1 cellular context compared by ENCODE assay signal in the genomic region with DNA sequence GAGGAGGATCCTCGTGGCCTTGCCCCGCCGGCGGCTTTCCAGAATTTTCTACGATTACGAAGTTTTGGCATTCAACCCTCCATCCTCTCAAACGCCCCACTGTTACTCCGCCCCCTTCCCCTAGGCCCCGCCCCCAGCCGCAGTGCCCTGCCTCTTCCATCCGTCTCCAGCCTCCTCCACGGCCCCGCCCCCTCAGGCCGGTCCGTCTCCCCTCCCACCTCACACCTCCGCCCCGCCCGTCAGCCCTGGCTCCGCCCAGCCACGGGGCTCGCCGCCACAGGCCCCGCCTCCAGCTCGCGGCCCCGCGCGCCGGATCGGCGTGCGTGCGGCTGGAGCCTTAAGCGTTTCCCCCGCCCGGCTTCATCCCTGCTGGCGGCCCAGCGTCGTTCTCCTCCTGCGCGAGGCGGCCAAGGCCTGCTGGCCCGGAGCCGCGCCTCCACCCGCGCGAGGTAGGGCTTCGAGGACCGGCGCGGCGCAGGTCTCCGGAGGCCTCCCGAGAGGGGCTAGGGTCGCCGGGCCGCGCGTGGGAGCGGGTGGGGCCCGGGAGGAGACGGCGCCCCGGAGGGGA.
A peak's percentile ranks its signal among the peaks of the same experiment; 100 is the strongest.
TF ChIP-seq lines count a peak whose summit lies in the region.

A gene with protein sequence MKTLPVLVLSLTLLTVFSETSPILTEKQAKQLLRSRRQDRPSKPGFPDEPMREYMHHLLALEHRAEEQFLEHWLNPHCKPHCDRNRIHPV (minus strand): TSS at position 109 of the 568 bp plus-strand sequence. CDS start 18,110 bp downstream, outside the sequence.
A gene (plus strand): TSS at position 340 of the 568 bp plus-strand sequence. CDS start 645 bp downstream, outside the sequence.

TF ChIP-seq in HepG2, 621 proteins besides CTCF, POLR2A, EP300 and RAD21 (continued from another document and continues in another):
- TF ChIP-seq, protein P1, sequence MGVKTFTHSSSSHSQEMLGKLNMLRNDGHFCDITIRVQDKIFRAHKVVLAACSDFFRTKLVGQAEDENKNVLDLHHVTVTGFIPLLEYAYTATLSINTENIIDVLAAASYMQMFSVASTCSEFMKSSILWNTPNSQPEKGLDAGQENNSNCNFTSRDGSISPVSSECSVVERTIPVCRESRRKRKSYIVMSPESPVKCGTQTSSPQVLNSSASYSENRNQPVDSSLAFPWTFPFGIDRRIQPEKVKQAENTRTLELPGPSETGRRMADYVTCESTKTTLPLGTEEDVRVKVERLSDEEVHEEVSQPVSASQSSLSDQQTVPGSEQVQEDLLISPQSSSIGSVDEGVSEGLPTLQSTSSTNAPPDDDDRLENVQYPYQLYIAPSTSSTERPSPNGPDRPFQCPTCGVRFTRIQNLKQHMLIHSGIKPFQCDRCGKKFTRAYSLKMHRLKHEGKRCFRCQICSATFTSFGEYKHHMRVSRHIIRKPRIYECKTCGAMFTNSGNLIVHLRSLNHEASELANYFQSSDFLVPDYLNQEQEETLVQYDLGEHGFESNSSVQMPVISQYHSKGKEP (CRISPR knock-in tag; IDR thresholded peaks at IDR 0.05), result no peak
- TF ChIP-seq CEBPG (CRISPR knock-in tag; IDR thresholded peaks at IDR 0.05) (no peak), MBNL3 (CRISPR knock-in tag; conservative IDR thresholded peaks at IDR 0.05) (no peak), MIER2 (CRISPR knock-in tag; IDR thresholded peaks at IDR 0.05) (no peak), CBFB (CRISPR knock-in tag; IDR thresholded peaks at IDR 0.05) (no peak), ZNF335 (CRISPR knock-in tag; IDR thresholded peaks at IDR 0.05) (no peak), NR2F1 (CRISPR knock-in tag; IDR thresholded peaks at IDR 0.05) (no peak), CENPX (CRISPR knock-in tag; IDR thresholded peaks at IDR 0.05) (no peak), ZNF263 (CRISPR knock-in tag; IDR thresholded peaks at IDR 0.05) (no peak), GLI4 (CRISPR knock-in tag; IDR thresholded peaks at IDR 0.05; ENCODE audit: borderline replicate concordance) (no peak), ZNF772 (CRISPR knock-in tag; IDR thresholded peaks at IDR 0.05) (no peak; the same call in 1 of the 2 replicates), ZFY (CRISPR knock-in tag; IDR thresholded peaks at IDR 0.05) (peak; percentile 92), HDAC1 (CRISPR knock-in tag; IDR thresholded peaks at IDR 0.05) (no peak), ATAD3A (CRISPR knock-in tag; IDR thresholded peaks at IDR 0.05) (no peak), TSC22D2 (CRISPR knock-in tag; IDR thresholded peaks at IDR 0.05; ENCODE audit: borderline replicate concordance) (peak; percentile 52), SKI (IDR thresholded peaks at IDR 0.05; ENCODE audit: partially characterized antibody) (no peak), SNAPC2 (CRISPR knock-in tag; IDR thresholded peaks at IDR 0.05) (no peak), ZNF589 (CRISPR knock-in tag; conservative IDR thresholded peaks at IDR 0.05) (peak; percentile 70), ZNF674 (CRISPR knock-in tag; IDR thresholded peaks at IDR 0.05; ENCODE audit: low read depth) (no peak), ISL2 (CRISPR knock-in tag; IDR thresholded peaks at IDR 0.05) (no peak), ZNF143 (CRISPR knock-in tag; IDR thresholded peaks at IDR 0.05) (no peak), ZNF780A (CRISPR knock-in tag; IDR thresholded peaks at IDR 0.05) (peak; percentile 69; the same call in 1 of the 2 replicates), FIP1L1 (IDR thresholded peaks at IDR 0.05; ENCODE audit: borderline replicate concordance, insufficient read depth, low read depth, low read length) (no peak), HDAC2 (CRISPR knock-in tag; IDR thresholded peaks at IDR 0.05) (no peak)
- TF ChIP-seq, protein P2, sequence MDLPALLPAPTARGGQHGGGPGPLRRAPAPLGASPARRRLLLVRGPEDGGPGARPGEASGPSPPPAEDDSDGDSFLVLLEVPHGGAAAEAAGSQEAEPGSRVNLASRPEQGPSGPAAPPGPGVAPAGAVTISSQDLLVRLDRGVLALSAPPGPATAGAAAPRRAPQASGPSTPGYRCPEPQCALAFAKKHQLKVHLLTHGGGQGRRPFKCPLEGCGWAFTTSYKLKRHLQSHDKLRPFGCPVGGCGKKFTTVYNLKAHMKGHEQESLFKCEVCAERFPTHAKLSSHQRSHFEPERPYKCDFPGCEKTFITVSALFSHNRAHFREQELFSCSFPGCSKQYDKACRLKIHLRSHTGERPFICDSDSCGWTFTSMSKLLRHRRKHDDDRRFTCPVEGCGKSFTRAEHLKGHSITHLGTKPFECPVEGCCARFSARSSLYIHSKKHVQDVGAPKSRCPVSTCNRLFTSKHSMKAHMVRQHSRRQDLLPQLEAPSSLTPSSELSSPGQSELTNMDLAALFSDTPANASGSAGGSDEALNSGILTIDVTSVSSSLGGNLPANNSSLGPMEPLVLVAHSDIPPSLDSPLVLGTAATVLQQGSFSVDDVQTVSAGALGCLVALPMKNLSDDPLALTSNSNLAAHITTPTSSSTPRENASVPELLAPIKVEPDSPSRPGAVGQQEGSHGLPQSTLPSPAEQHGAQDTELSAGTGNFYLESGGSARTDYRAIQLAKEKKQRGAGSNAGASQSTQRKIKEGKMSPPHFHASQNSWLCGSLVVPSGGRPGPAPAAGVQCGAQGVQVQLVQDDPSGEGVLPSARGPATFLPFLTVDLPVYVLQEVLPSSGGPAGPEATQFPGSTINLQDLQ (CRISPR knock-in tag; IDR thresholded peaks at IDR 0.05), result peak; percentile 79; the same call in 1 of the 2 replicates
- TF ChIP-seq, protein P3, sequence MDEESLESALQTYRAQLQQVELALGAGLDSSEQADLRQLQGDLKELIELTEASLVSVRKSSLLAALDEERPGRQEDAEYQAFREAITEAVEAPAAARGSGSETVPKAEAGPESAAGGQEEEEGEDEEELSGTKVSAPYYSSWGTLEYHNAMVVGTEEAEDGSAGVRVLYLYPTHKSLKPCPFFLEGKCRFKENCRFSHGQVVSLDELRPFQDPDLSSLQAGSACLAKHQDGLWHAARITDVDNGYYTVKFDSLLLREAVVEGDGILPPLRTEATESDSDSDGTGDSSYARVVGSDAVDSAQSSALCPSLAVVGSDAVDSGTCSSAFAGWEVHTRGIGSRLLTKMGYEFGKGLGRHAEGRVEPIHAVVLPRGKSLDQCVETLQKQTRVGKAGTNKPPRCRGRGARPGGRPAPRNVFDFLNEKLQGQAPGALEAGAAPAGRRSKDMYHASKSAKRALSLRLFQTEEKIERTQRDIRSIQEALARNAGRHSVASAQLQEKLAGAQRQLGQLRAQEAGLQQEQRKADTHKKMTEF (CRISPR knock-in tag; IDR thresholded peaks at IDR 0.05), result peak; percentile 21; the same call in 1 of the 2 replicates
- TF ChIP-seq, protein P4, sequence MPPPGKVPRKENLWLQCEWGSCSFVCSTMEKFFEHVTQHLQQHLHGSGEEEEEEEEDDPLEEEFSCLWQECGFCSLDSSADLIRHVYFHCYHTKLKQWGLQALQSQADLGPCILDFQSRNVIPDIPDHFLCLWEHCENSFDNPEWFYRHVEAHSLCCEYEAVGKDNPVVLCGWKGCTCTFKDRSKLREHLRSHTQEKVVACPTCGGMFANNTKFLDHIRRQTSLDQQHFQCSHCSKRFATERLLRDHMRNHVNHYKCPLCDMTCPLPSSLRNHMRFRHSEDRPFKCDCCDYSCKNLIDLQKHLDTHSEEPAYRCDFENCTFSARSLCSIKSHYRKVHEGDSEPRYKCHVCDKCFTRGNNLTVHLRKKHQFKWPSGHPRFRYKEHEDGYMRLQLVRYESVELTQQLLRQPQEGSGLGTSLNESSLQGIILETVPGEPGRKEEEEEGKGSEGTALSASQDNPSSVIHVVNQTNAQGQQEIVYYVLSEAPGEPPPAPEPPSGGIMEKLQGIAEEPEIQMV (CRISPR knock-in tag; IDR thresholded peaks at IDR 0.05; ENCODE audit: low read depth), result no peak
- TF ChIP-seq, protein P5, sequence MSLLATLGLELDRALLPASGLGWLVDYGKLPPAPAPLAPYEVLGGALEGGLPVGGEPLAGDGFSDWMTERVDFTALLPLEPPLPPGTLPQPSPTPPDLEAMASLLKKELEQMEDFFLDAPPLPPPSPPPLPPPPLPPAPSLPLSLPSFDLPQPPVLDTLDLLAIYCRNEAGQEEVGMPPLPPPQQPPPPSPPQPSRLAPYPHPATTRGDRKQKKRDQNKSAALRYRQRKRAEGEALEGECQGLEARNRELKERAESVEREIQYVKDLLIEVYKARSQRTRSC (CRISPR knock-in tag; IDR thresholded peaks at IDR 0.05; ENCODE audit: low read depth), result no peak
- TF ChIP-seq, protein P6, sequence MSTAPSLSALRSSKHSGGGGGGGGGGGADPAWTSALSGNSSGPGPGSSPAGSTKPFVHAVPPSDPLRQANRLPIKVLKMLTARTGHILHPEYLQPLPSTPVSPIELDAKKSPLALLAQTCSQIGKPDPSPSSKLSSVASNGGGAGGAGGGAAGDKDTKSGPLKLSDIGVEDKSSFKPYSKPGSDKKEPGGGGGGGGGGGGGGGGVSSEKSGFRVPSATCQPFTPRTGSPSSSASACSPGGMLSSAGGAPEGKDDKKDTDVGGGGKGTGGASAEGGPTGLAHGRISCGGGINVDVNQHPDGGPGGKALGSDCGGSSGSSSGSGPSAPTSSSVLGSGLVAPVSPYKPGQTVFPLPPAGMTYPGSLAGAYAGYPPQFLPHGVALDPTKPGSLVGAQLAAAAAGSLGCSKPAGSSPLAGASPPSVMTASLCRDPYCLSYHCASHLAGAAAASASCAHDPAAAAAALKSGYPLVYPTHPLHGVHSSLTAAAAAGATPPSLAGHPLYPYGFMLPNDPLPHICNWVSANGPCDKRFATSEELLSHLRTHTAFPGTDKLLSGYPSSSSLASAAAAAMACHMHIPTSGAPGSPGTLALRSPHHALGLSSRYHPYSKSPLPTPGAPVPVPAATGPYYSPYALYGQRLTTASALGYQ (CRISPR knock-in tag; IDR thresholded peaks at IDR 0.05), result 0 out of 2 replicates have a peak, but pooled peaks have one; percentile 28
- TF ChIP-seq, protein P7, sequence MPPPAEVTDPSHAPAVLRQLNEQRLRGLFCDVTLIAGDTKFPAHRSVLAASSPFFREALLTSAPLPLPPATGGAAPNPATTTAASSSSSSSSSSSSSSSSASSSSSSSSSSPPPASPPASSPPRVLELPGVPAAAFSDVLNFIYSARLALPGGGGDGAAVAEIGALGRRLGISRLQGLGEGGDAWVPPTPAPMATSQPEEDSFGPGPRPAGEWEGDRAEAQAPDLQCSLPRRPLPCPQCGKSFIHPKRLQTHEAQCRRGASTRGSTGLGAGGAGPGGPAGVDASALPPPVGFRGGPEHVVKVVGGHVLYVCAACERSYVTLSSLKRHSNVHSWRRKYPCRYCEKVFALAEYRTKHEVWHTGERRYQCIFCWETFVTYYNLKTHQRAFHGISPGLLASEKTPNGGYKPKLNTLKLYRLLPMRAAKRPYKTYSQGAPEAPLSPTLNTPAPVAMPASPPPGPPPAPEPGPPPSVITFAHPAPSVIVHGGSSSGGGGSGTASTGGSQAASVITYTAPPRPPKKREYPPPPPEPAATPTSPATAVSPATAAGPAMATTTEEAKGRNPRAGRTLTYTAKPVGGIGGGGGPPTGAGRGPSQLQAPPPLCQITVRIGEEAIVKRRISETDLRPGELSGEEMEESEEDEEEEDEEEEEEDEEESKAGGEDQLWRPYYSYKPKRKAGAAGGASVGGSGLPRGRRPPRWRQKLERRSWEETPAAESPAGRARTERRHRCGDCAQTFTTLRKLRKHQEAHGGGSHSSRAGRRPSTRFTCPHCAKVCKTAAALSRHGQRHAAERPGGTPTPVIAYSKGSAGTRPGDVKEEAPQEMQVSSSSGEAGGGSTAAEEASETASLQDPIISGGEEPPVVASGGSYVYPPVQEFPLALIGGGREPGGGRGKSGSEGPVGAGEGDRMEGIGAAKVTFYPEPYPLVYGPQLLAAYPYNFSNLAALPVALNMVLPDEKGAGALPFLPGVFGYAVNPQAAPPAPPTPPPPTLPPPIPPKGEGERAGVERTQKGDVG (CRISPR knock-in tag; IDR thresholded peaks at IDR 0.05; ENCODE audit: borderline replicate concordance), result no peak
- TF ChIP-seq, protein P8, sequence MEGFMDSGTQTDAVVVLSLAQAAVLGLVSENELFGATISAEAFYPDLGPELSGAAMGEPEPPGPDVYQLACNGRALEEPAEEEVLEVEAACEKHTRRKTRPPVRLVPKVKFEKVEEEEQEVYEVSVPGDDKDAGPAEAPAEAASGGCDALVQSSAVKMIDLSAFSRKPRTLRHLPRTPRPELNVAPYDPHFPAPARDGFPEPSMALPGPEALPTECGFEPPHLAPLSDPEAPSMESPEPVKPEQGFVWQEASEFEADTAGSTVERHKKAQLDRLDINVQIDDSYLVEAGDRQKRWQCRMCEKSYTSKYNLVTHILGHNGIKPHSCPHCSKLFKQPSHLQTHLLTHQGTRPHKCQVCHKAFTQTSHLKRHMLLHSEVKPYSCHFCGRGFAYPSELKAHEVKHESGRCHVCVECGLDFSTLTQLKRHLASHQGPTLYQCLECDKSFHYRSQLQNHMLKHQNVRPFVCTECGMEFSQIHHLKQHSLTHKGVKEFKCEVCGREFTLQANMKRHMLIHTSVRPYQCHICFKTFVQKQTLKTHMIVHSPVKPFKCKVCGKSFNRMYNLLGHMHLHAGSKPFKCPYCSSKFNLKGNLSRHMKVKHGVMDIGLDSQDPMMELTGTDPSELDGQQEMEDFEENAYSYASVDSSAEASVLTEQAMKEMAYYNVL (CRISPR knock-in tag; IDR thresholded peaks at IDR 0.05; ENCODE audit: borderline replicate concordance), result no peak
- TF ChIP-seq, protein P9, sequence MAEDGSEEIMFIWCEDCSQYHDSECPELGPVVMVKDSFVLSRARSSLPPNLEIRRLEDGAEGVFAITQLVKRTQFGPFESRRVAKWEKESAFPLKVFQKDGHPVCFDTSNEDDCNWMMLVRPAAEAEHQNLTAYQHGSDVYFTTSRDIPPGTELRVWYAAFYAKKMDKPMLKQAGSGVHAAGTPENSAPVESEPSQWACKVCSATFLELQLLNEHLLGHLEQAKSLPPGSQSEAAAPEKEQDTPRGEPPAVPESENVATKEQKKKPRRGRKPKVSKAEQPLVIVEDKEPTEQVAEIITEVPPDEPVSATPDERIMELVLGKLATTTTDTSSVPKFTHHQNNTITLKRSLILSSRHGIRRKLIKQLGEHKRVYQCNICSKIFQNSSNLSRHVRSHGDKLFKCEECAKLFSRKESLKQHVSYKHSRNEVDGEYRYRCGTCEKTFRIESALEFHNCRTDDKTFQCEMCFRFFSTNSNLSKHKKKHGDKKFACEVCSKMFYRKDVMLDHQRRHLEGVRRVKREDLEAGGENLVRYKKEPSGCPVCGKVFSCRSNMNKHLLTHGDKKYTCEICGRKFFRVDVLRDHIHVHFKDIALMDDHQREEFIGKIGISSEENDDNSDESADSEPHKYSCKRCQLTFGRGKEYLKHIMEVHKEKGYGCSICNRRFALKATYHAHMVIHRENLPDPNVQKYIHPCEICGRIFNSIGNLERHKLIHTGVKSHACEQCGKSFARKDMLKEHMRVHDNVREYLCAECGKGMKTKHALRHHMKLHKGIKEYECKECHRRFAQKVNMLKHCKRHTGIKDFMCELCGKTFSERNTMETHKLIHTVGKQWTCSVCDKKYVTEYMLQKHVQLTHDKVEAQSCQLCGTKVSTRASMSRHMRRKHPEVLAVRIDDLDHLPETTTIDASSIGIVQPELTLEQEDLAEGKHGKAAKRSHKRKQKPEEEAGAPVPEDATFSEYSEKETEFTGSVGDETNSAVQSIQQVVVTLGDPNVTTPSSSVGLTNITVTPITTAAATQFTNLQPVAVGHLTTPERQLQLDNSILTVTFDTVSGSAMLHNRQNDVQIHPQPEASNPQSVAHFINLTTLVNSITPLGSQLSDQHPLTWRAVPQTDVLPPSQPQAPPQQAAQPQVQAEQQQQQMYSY (CRISPR knock-in tag; IDR thresholded peaks at IDR 0.05), result no peak
- TF ChIP-seq, protein P10, sequence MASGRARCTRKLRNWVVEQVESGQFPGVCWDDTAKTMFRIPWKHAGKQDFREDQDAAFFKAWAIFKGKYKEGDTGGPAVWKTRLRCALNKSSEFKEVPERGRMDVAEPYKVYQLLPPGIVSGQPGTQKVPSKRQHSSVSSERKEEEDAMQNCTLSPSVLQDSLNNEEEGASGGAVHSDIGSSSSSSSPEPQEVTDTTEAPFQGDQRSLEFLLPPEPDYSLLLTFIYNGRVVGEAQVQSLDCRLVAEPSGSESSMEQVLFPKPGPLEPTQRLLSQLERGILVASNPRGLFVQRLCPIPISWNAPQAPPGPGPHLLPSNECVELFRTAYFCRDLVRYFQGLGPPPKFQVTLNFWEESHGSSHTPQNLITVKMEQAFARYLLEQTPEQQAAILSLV (CRISPR knock-in tag; IDR thresholded peaks at IDR 0.05; ENCODE audit: borderline replicate concordance), result no peak; the same call in 1 of the 2 replicates
